In the genomic region with DNA sequence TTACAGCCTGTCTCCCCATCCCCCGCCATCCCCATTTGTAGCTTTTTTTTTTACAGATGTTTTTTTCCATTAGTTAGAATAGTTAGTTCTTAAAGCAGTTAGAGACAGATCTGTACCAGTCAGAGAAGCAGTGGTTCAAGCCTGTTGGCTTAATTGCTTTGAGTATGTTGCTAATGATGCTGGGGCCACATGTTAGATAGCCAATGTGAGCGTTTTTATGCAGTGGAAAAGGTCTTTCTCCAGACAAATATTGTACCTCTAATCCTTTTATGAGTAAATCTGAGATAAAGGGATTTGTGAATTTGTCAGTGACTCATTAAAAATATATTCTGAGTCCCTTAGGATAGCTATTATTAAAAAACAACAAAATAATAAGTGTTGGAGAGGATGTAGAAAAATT, we compare ENCODE assay signal across 18 cellular contexts.
A peak's percentile ranks its signal among the peaks of the same experiment; 100 is the strongest.
DNase-seq lines count a peak whose midpoint lies in the region; TF ChIP-seq lines count a peak whose summit lies in the region.
"Had no signal": no experiment of that assay in that cellular context is flagged by ENCODE, and none has a peak within 500 bp of the region (broad histone marks: within the 10 kb centered on the region; RNA-seq: fewer than 3 reads in every experiment).

No MANE protein-coding gene starts in this region.

- no peak overlapping the region for H3K4me2 ChIP-seq in mesendoderm (ENCODE audit: low read length)
- H3K4me2 ChIP-seq: PC-9 had no signal

- H2BK120ac ChIP-seq in mesendoderm (ENCODE audit: low read depth, low read length) = no peak overlapping the region

- no peaks in the 10 kb centered on the region for H3K27me3 ChIP-seq in mesendoderm (ENCODE audit: insufficient read depth, low read length, poor library complexity)

- no peak overlapping the region for H4K5ac ChIP-seq in mesendoderm (ENCODE audit: low read length)

- no peak overlapping the region for H3K4ac ChIP-seq in mesendoderm (ENCODE audit: low read depth, low read length)

- H3K36me3 ChIP-seq in mesendoderm (ENCODE audit: control insufficient read depth, insufficient read depth, low read length) = no peaks in the 10 kb centered on the region

- H3K9ac ChIP-seq in mesendoderm (ENCODE audit: low read length) = no peak overlapping the region

- TF ChIP-seq POLR2A in erythroblast (IDR thresholded peaks at IDR 0.05; ENCODE audit: low read length) = no peak

- H3K4me3 ChIP-seq in mesendoderm (ENCODE audit: low read length) = no peak overlapping the region
- H3K4me3 ChIP-seq: PC-9 had no signal

- no peak overlapping the region for H3K23ac ChIP-seq in mesendoderm (ENCODE audit: low read length)

- H3K18ac ChIP-seq in mesendoderm (ENCODE audit: low read length) = no peak overlapping the region

- WGBS in mesendoderm (ENCODE audit: extremely low coverage, insufficient coverage, low lambda C conversion rate) = no CpG with 5 or more reads among the region's 2 CpGs

- H3K79me1 ChIP-seq in mesendoderm (ENCODE audit: low read length) = no peaks in the 10 kb centered on the region

- no peak overlapping the region for H2BK5ac ChIP-seq in mesendoderm (ENCODE audit: low read length)

- no peak overlapping the region for H2BK15ac ChIP-seq in mesendoderm (replicated peaks; ENCODE audit: low read depth)

- no peak overlapping the region for H4K8ac ChIP-seq in mesendoderm (ENCODE audit: low read depth, low read length)

- no peak overlapping the region for H2AK5ac ChIP-seq in mesendoderm (ENCODE audit: low read length)

- no peaks in the 10 kb centered on the region for H3K79me2 ChIP-seq in mesendoderm (ENCODE audit: control insufficient read depth, insufficient read depth, low read length)

- no peak overlapping the region for H3K56ac ChIP-seq in mesendoderm (ENCODE audit: low read length)

- no peak overlapping the region for H3K27ac ChIP-seq in mesendoderm (ENCODE audit: low read depth, low read length)
- H3K27ac ChIP-seq: PC-9 had no signal

- no peaks in the 10 kb centered on the region for H3K4me1 ChIP-seq in mesendoderm (ENCODE audit: control insufficient read depth, low read depth, low read length)

- peak; percentile 28 for DNase-seq in ELR (ENCODE audit: low read depth)
- DNase-seq in M059J (ENCODE audit: low read depth) = peak; percentile 37
- DNase-seq in amniotic epithelial cell (ENCODE audit: low read depth) = peak; percentile 83
- DNase-seq in mesendoderm = peak; percentile 21
- no peak for DNase-seq in NK-92 (lab: John Stamatoyannopoulos, UW; ENCODE audit: unreplicated experiment)
- DNase-seq in erythroblast (lab: John Stamatoyannopoulos, UW) = no peak
- no peak for DNase-seq in activated gamma-delta T cell treated with Interleukin-2 at 50 U/mL for 16 hours
- no peak for DNase-seq in NK-92 treated with Interleukin-12 subunit alpha and Interleukin-12 subunit beta, amount 100 ng/mL, for 24 hours (lab: John Stamatoyannopoulos, UW)
- DNase-seq: ACHN, AML-193, COR-L47, KG1, NCI-H1092 treated with DMSO at 0.1 percent for 48 hours, NCI-H2107, NCI-H446, NCI-H69, PC-9, T-cell had no signal

Comparison
In these comparisons a context has a peak if more than half of its experiments do, and no peak if none do; other contexts are left out.
1. DNase-seq: peak in ELR (single experiment), M059J (single experiment), amniotic epithelial cell (single experiment) and mesendoderm (single experiment); none in NK-92 (single experiment), erythroblast (0 of 2), activated gamma-delta T cell treated with Interleukin-2 at 50 U/mL for 16 hours (single experiment) and NK-92 treated with Interleukin-12 subunit alpha and Interleukin-12 subunit beta, amount 100 ng/mL, for 24 hours (single experiment).